In genomic region chr6:118812972-118813371, GRCh38 we compare ENCODE assay signal across 20 cellular contexts.
DNase-seq lines count a peak whose midpoint lies in the region; ATAC-seq, FAIRE-seq and TF ChIP-seq lines count a peak whose summit lies in the region.
"Had no signal": no experiment of that assay in that cellular context is flagged by ENCODE, and none has a peak within 500 bp of the region (broad histone marks: within the 10 kb centered on the region; RNA-seq: fewer than 3 reads in every experiment).

No MANE protein-coding gene starts in this region.

- H2AFZ ChIP-seq in Karpas-422 (ENCODE audit: low read length) (no peak overlapping the region), GM12878 (ENCODE audit: control insufficient read depth, low read depth, low read length) (no peak overlapping the region)

- TF ChIP-seq POLR2A in GM12878 (IDR thresholded peaks at IDR 0.05; ENCODE audit: low read depth, low read length): no peak

- H3K27me3 ChIP-seq in Karpas-422 (ENCODE audit: low read length): no peaks in the 10 kb centered on the region
- H3K27me3 ChIP-seq in GM12878 (replicated peaks in 1 of 2; ENCODE audit: control insufficient read depth in 2 of 2, insufficient read depth in 2 of 2, low read length in 1 of 2): no peaks in the 10 kb centered on the region
- H3K27me3 ChIP-seq: BLaER1, heart left ventricle had no signal

- H3K9me3 ChIP-seq in Karpas-422 (ENCODE audit: low read length): no peaks in the 10 kb centered on the region
- no peaks in the 10 kb centered on the region; the same call in 1 of the 3 replicates for H3K9me3 ChIP-seq in GM12878 (replicated peaks; ENCODE audit: control insufficient read depth, insufficient read depth, low read length)
- H3K9me3 ChIP-seq: BLaER1, heart left ventricle, psoas muscle had no signal

- POLR2A ChIA-PET in GM12878 (lab: Charles Lee): no interaction called here

- WGBS in GM12878 (ENCODE audit: insufficient coverage, insufficient replicate concordance, low lambda C conversion rate, missing lambda C conversion rate): 100% methylated on average over 1 of the region's 1 CpG

- CTCF ChIA-PET in GM12878 (lab: Yijun Ruan, JAX): no interaction called here

- no peaks in the 10 kb centered on the region for H3K9me2 ChIP-seq in Karpas-422 (replicated peaks; ENCODE audit: insufficient read depth, low read length)

- peak; percentile 15; the same call in 2 of the 3 replicates for ATAC-seq in GM12878
- ATAC-seq: esophagus mucosa, heart left ventricle, Right ventricle myocardium inferior had no signal

- no peak for TF ChIP-seq EP300 in GM12878 (IDR thresholded peaks at IDR 0.05; ENCODE audit: borderline replicate concordance in 1 of 2, control insufficient read depth in 1 of 2, low read depth in 2 of 2, low read length in 2 of 2)

- H3K79me2 ChIP-seq in Karpas-422 (ENCODE audit: low read length) (no peaks in the 10 kb centered on the region), GM12878 (ENCODE audit: control insufficient read depth, insufficient read depth, low read length) (no peaks in the 10 kb centered on the region)

- no TSS peak for BruUV-seq in GM12878 (replicated peaks; lab: Mats Ljungman, UMichigan)

- intact Hi-C loops in GM12878 (cut with micrococcal nuclease; ENCODE audit: unreplicated experiment): loop anchor here (5.0 kb wide), 1 partner anchor 79 kb away; the partner anchor contains the start of gene ASF1A

- RAD21 ChIA-PET in GM12878 (lab: Charles Lee; ENCODE audit: unreplicated experiment): no interaction called here

- TF ChIP-seq RAD21 in GM12878 (IDR thresholded peaks at IDR 0.05; ENCODE audit: insufficient read depth, low read depth, low read length): no peak

- SMC1A ChIA-PET in GM12878 (lab: Charles Lee; ENCODE audit: uncharacterized antibody, unreplicated experiment): interaction anchor here (1.3 kb wide), 1 partner anchor 77 kb away, joined by 3 read pairs; no protein-coding TSS in a partner anchor

- H3K27ac ChIP-seq in Karpas-422 (ENCODE audit: low read length) (peak overlapping the region; percentile 8; the same call in 1 of the 2 replicates), GM12878 (ENCODE audit: control insufficient read depth, insufficient read depth) (no peak overlapping the region)
- H3K27ac ChIP-seq: BLaER1, heart left ventricle, psoas muscle had no signal

- no peak for TF ChIP-seq CTCF in GM12878 (IDR thresholded peaks at IDR 0.05 in 2 of 3, conservative IDR thresholded peaks at IDR 0.05 in 1 of 3; ENCODE audit: control insufficient read depth in 2 of 3, extremely low read depth in 1 of 3, insufficient read depth in 1 of 3, low read depth in 3 of 3, low read length in 3 of 3)

- H3K36me3 ChIP-seq in Karpas-422 (ENCODE audit: insufficient read depth, low read length) (peaks cover 14% of the 10 kb centered on the region), GM12878 (ENCODE audit: control insufficient read depth in 2 of 2, insufficient read depth in 2 of 2, low read length in 1 of 2) (peaks cover 0 to 2% of the 10 kb centered on the region in 2 experiments; a peak in 1 of 4 replicates)

- peaks cover 35% of the 10 kb centered on the region for H3K4me1 ChIP-seq in Karpas-422 (ENCODE audit: low read length)
- peaks cover 26% of the 10 kb centered on the region for H3K4me1 ChIP-seq in GM12878 (ENCODE audit: control insufficient read depth, insufficient read depth, low read length)
- H3K4me1 ChIP-seq: psoas muscle had no signal

- H3K4me2 ChIP-seq in Karpas-422 (ENCODE audit: low read depth, low read length, poor library complexity, severe bottlenecking): no peak overlapping the region
- no peak overlapping the region for H3K4me2 ChIP-seq in GM12878 (ENCODE audit: control insufficient read depth, insufficient read depth)
- H3K4me2 ChIP-seq: BLaER1 had no signal

- DNase-seq in GM03348 (ENCODE audit: low spot score): peak; percentile 23
- no peak for DNase-seq in Karpas-422
- DNase-seq in GM12878 (ENCODE audit: low read depth, low spot score): no peak
- peak; percentile 55 for DNase-seq in myocyte (ENCODE audit: low read depth)
- DNase-seq in urothelium cell line (ENCODE audit: low spot score): no peak
- no peak for DNase-seq in NCI-H2081 treated with DMSO at 0.1 percent for 48 hours (lab: John Stamatoyannopoulos, UW)
- no peak for DNase-seq in NCI-H2196 (lab: John Stamatoyannopoulos, UW; ENCODE audit: unreplicated experiment)
- DNase-seq: activated CD4-positive, CD25-positive, alpha-beta regulatory T cell; activated CD8-positive, alpha-beta memory T cell treated with anti-CD3 and anti-CD28 coated beads, Interleukin-2, amount 50 U/mL, for 48 hours; activated naive CD4-positive, alpha-beta T cell; DMS153; heart left ventricle; islet precursor cell; NCI-H1694 treated with DMSO at 0.1 percent for 48 hours; NCI-H446; psoas muscle; stimulated activated CD4-positive, alpha-beta T cell treated with anti-CD3 and anti-CD28 coated beads, Interleukin-12 subunit alpha, Interleukin-12 subunit beta, amount 100 ng/mL, for 4 hours had no signal

- FAIRE-seq in GM12878 (lab: Jason Lieb, UNC) (no peak), urothelium cell line (lab: Jason Lieb, UNC) (no peak)

- H3K4me3 ChIP-seq in Karpas-422 (ENCODE audit: low read length) (no peak overlapping the region), GM12878 (no peak overlapping the region)
- H3K4me3 ChIP-seq: BLaER1, heart left ventricle, psoas muscle had no signal

- H3K9ac ChIP-seq in Karpas-422 (ENCODE audit: low read length) (no peak overlapping the region), GM12878 (ENCODE audit: control insufficient read depth, insufficient read depth, low read length) (no peak overlapping the region)
- H3K9ac ChIP-seq: BLaER1 had no signal

- H4K20me1 ChIP-seq in Karpas-422 (ENCODE audit: insufficient read depth, low read depth, low read length) (no peaks in the 10 kb centered on the region), GM12878 (ENCODE audit: control insufficient read depth, insufficient read depth) (no peaks in the 10 kb centered on the region)
- H4K20me1 ChIP-seq: BLaER1 had no signal

- in situ Hi-C loops in GM12878 (cut with MboI): no loop called here

TF ChIP-seq in GM12878, 131 proteins besides CTCF, POLR2A, EP300 and RAD21:
- TF ChIP-seq ZBED1 (IDR thresholded peaks at IDR 0.05; ENCODE audit: borderline replicate concordance): no peak
- TF ChIP-seq ATF3 (IDR thresholded peaks at IDR 0.05; ENCODE audit: borderline replicate concordance, extremely low read depth, low read depth, low read length): no peak
- no peak for TF ChIP-seq ESRRA (IDR thresholded peaks at IDR 0.05; ENCODE audit: low read length)
- no peak for TF ChIP-seq MXI1 (IDR thresholded peaks at IDR 0.05; ENCODE audit: low read depth, low read length)
- no peak for TF ChIP-seq RCOR1 (conservative IDR thresholded peaks at IDR 0.05; ENCODE audit: low read depth, low read length)
- no peak for TF ChIP-seq MAX (IDR thresholded peaks at IDR 0.05; ENCODE audit: low read depth, low read length)
- TF ChIP-seq HSF1 (IDR thresholded peaks at IDR 0.05; ENCODE audit: low read depth, low read length): no peak
- TF ChIP-seq BCL11A (IDR thresholded peaks at IDR 0.05; ENCODE audit: low read depth, low read length): no peak
- TF ChIP-seq MEF2B (IDR thresholded peaks at IDR 0.05; ENCODE audit: partially characterized antibody, poor library complexity, severe bottlenecking): no peak

Comparison
In these comparisons a context has a peak if more than half of its experiments do, and no peak if none do; other contexts are left out.
1. DNase-seq: peak in GM03348 (single experiment) and myocyte (single experiment); none in Karpas-422 (single experiment), GM12878 (single experiment), urothelium cell line (single experiment), NCI-H2081 treated with DMSO at 0.1 percent for 48 hours (single experiment) and NCI-H2196 (single experiment).